7 cellular contexts compared by ENCODE assay signal in genomic region chrX:154519389-154519788, GRCh38.
"Had no signal": no experiment of that assay in that cellular context is flagged by ENCODE, and none has a peak within 500 bp of the region (broad histone marks: within the 10 kb centered on the region; RNA-seq: fewer than 3 reads in every experiment).

No MANE protein-coding gene starts in this region.

- H3K4me3 Mint-ChIP-seq: GM23338, H9 had no signal

- H3K4me2 ChIP-seq: GM23338 had no signal

- H3K27ac Mint-ChIP-seq: GM23338, H9 had no signal

- H2AFZ ChIP-seq: GM23338 had no signal

- FAIRE-seq: H1, H54, HTR-8/SVneo had no signal

- DNase-seq: H9, HCEC 1CT, IMR-90 had no signal

- H3K9me3 Mint-ChIP-seq: GM23338 had no signal

- H3K4me3 ChIP-seq: GM23338 had no signal

- ATAC-seq: GM23338 had no signal
